In genomic region chr4:89901808-89902431, GRCh38 we compare ENCODE assay signal across 8 cellular contexts. TPM values are rescaled to one million over a fixed set of nuclear protein-coding genes. Genes with fewer than 3 reads are reported as not detected.
DNase-seq lines count a peak whose midpoint lies in the region; ATAC-seq and TF ChIP-seq lines count a peak whose summit lies in the region.
"Not testable (repeated sequence)": the region's sequence is repeated elsewhere in the genome, so short reads cannot be mapped to it uniquely, and the experiment has no call there.

No MANE protein-coding gene starts in this region.

- not testable (repeated sequence) for H3K27me3 ChIP-seq in A673 (replicated peaks; ENCODE audit: insufficient read depth, low read depth, low read length, poor library complexity); adipocyte (replicated peaks; ENCODE audit: control insufficient read depth, insufficient read depth, low read length)

- TF ChIP-seq CTCF in A673 (conservative IDR thresholded peaks at IDR 0.05; ENCODE audit: low read depth, low read length): peak; percentile 55

- CTCF ChIA-PET in A673 (lab: Charles Lee): not testable (repeated sequence)

- POLR2A ChIA-PET in A673 (lab: Charles Lee; ENCODE audit: low non-redundant PET): not testable (repeated sequence)

- peak; percentile 68 for ATAC-seq in GM18858 (IDR thresholded peaks at IDR 0.05; ENCODE audit: unreplicated experiment)
- peak; percentile 76 for ATAC-seq in HG02981 (IDR thresholded peaks at IDR 0.05; ENCODE audit: unreplicated experiment)
- peak; percentile 60 for ATAC-seq in Right ventricle myocardium inferior

- not testable (repeated sequence) for BruUV-seq in A673 (replicated peaks; lab: Mats Ljungman, UMichigan)

- H3K9me3 ChIP-seq in A673 (ENCODE audit: low read depth, low read length, poor library complexity, severe bottlenecking); adipocyte (ENCODE audit: control insufficient read depth, low read length): not testable (repeated sequence)

- not testable (repeated sequence) for H3K4me1 ChIP-seq in A673 (ENCODE audit: insufficient read depth, low read length, poor library complexity, severe bottlenecking); adipocyte (ENCODE audit: control insufficient read depth, insufficient read depth, low read length)

- not testable (repeated sequence) for H3K9ac ChIP-seq in adipocyte (ENCODE audit: low read length)

- not testable (repeated sequence) for H3K4me3 ChIP-seq in A673 (ENCODE audit: low read depth, low read length, poor library complexity, severe bottlenecking); adipocyte (ENCODE audit: low read length)

- not testable (repeated sequence) for H3K36me3 ChIP-seq in A673 (ENCODE audit: insufficient read depth, low read length, poor library complexity, severe bottlenecking); adipocyte (ENCODE audit: control insufficient read depth, insufficient read depth, low read length, severe bottlenecking)

- intact Hi-C loops in A673 (cut with micrococcal nuclease; ENCODE audit: unreplicated experiment): loop anchor here (2.0 to 10.0 kb wide), 4 partner anchors 245 to 677 kb away; no protein-coding TSS in a partner anchor
- intact Hi-C loops in Right ventricle myocardium inferior (cut with DNase I): loop anchor here (2.0 kb wide), 1 partner anchor 261 kb away; no protein-coding TSS in a partner anchor

- DNase-seq in A673 (ENCODE audit: low spot score) (peak; percentile 40), NCI-H1694 (lab: John Stamatoyannopoulos, UW) (peak; percentile 60), T-helper 1 cell (peak; percentile 13 to 52 (median 35)), adipocyte (ENCODE audit: low read depth) (peak; percentile 88), Right ventricle myocardium inferior (ENCODE audit: missing footprints) (peak; percentile 67), pons (ENCODE audit: low spot score) (peak; percentile 74)

- not testable (repeated sequence) for H3K27ac ChIP-seq in A673 (ENCODE audit: low read depth, low read length, poor library complexity, severe bottlenecking)

RNA-seq across cellular contexts. Expression of gene MMRN1, which starts 7.3 kb away (rescaled TPM):
- 0.11 and 0.28 TPM in 2 replicates for total RNA-seq in A673 (2021)
- total RNA-seq in Right ventricle myocardium inferior: 3.7 TPM

Comparison
In these comparisons a context has a peak if more than half of its experiments do, and no peak if none do; other contexts are left out.
1. DNase-seq: peak in every context shown above with its lines; median percentile 88 in adipocyte; 74 in pons; 67 in Right ventricle myocardium inferior; 60 in NCI-H1694; 40 in A673; 35 in T-helper 1 cell.